ENCODE assay signal across 1 cellular context in the genomic region with DNA sequence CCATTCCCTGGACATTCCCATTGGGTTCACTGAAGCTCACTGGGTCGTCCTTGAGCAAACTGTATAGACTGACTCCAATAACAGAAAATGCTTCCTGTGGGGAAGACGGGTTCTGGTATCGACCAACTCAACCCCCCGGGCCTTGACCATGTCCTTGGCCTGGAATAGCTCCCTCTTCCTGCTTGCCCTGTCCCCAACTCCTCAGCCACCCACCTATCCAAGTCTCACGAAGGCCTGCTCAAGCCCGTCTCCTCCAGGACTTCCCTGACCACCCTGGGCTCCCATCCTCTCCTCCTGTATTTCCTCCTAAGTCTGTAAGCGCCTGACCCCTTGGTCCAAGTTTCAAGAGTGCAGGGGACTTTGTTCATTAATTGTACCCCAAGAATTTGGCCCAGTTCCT.
TF ChIP-seq lines count a peak whose summit lies in the region.

No MANE protein-coding gene starts in this region.

TF ChIP-seq in IMR-90, 13 proteins besides CTCF, POLR2A, EP300 and RAD21:
- TF ChIP-seq NFE2L2 (IDR thresholded peaks at IDR 0.05; ENCODE audit: low read depth, low read length) (no peak), CHD1 (IDR thresholded peaks at IDR 0.05; ENCODE audit: low read depth, low read length) (no peak), RFX5 (IDR thresholded peaks at IDR 0.05; ENCODE audit: low read depth, low read length) (no peak), FOS (IDR thresholded peaks at IDR 0.05; ENCODE audit: low read depth, low read length) (no peak), MXI1 (IDR thresholded peaks at IDR 0.05; ENCODE audit: borderline replicate concordance, low read depth, low read length) (no peak), SMC3 (IDR thresholded peaks at IDR 0.05; ENCODE audit: low read depth, low read length) (no peak), MAZ (IDR thresholded peaks at IDR 0.05; ENCODE audit: borderline replicate concordance, low read depth, low read length) (no peak), BHLHE40 (IDR thresholded peaks at IDR 0.05; ENCODE audit: low read depth, low read length) (no peak), MAFK (IDR thresholded peaks at IDR 0.05; ENCODE audit: low read depth, low read length) (no peak), CEBPB (IDR thresholded peaks at IDR 0.05; ENCODE audit: low read depth, low read length) (no peak), RCOR1 (IDR thresholded peaks at IDR 0.05; ENCODE audit: insufficient replicate concordance, low read length) (no peak)
- TF ChIP-seq, protein P1, sequence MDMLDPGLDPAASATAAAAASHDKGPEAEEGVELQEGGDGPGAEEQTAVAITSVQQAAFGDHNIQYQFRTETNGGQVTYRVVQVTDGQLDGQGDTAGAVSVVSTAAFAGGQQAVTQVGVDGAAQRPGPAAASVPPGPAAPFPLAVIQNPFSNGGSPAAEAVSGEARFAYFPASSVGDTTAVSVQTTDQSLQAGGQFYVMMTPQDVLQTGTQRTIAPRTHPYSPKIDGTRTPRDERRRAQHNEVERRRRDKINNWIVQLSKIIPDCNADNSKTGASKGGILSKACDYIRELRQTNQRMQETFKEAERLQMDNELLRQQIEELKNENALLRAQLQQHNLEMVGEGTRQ (IDR thresholded peaks at IDR 0.05; ENCODE audit: low read depth, low read length), result no peak
- TF ChIP-seq, protein P2, sequence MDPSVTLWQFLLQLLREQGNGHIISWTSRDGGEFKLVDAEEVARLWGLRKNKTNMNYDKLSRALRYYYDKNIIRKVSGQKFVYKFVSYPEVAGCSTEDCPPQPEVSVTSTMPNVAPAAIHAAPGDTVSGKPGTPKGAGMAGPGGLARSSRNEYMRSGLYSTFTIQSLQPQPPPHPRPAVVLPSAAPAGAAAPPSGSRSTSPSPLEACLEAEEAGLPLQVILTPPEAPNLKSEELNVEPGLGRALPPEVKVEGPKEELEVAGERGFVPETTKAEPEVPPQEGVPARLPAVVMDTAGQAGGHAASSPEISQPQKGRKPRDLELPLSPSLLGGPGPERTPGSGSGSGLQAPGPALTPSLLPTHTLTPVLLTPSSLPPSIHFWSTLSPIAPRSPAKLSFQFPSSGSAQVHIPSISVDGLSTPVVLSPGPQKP (IDR thresholded peaks at IDR 0.05; ENCODE audit: borderline replicate concordance, low read depth, low read length), result no peak
